Comparison of ENCODE assay signal across 25 cellular contexts in the genomic region with DNA sequence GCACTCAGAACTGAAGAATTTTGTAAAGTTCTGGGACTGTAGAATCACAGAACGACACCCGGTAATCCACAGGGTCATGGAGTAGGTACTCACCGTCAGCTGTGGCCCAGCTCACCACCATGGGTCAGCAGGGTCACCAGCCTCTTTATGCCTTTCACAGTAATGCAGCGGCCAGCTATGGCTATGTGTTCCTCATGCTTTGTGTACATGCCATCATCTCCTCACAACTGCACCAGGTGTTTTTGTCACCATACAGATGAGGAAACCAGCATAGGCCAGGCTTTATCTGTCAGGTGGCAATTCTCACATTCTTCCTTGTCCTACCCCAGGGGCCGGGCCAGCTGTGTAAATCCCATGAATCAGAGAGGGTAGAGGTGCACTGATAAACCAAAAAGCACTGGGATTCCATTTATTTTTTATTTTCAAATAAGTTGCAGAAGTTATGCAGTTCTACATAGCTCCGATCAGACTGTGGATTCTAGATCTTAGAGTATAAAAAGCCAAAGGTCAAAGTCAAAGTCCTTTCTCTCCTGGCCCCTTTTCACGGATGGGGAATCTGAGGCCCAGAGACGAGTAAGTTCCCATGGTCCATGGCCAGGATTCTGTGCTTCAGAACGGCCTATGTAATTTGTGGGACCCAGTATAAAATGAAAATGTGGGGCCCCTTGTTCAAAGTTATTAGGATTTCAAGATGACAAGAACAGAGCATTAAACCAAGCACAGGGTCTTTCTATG. TPM values are rescaled to one million over a fixed set of nuclear protein-coding genes. Genes with fewer than 3 reads are reported as not detected.
A peak's percentile ranks its signal among the peaks of the same experiment; 100 is the strongest.
DNase-seq lines count a peak whose midpoint lies in the region; FAIRE-seq and TF ChIP-seq lines count a peak whose summit lies in the region.
"Had no signal": no experiment of that assay in that cellular context is flagged by ENCODE, and none has a peak within 500 bp of the region (broad histone marks: within the 10 kb centered on the region; RNA-seq: fewer than 3 reads in every experiment).

No MANE protein-coding gene starts in this region.

- H3K14ac ChIP-seq in H1 (ENCODE audit: insufficient read length) = no peak overlapping the region
- H3K14ac ChIP-seq in mesenchymal stem cell (ENCODE audit: low read length in 2 of 2) = peak overlapping the region in 1 of 2 experiments; percentile 71

- peak; percentile 45 for DNase-seq in activated CD8-positive, alpha-beta memory T cell treated with anti-CD3 and anti-CD28 coated beads for 24 hours
- DNase-seq in activated CD8-positive, alpha-beta memory T cell treated with anti-CD3 and anti-CD28 coated beads, Interleukin-2, amount 50 U/mL, for 4 hours = no peak
- DNase-seq in H1 (ENCODE audit: low read depth in 1 of 2, low spot score in 2 of 2) = peak in 1 of 2 experiments; percentile 27
- DNase-seq in mesenchymal stem cell = no peak
- peak; percentile 42 for DNase-seq in type B pancreatic cell (ENCODE audit: extremely low spot score, unreplicated experiment)
- no peak for DNase-seq in DMS153 (lab: John Stamatoyannopoulos, UW)
- no peak for DNase-seq in HAP-1 (ENCODE audit: low spot score in 2 of 2)
- no peak for DNase-seq in activated naive CD8-positive, alpha-beta T cell treated with anti-CD3 and anti-CD28 coated beads for 36 hours
- DNase-seq: 8988T; activated CD4-positive, alpha-beta T cell treated with anti-CD3 and anti-CD28 coated beads for 4 hours; DND-41; effector memory CD8-positive, alpha-beta T cell; GOT3; left colon; NCI-H146; NCI-H524; psoas muscle; stimulated activated CD4-positive, alpha-beta T cell treated with anti-CD3 and anti-CD28 coated beads, Interleukin-2, amount 100 ng/mL, for 48 hours; stimulated activated naive CD4-positive, alpha-beta T cell had no signal

- H3K36me3 ChIP-seq in H1 (ENCODE audit: control insufficient read depth in 2 of 4, insufficient read depth in 4 of 4, low read length in 3 of 4) (peaks cover 0 to 8% (median 3%) of the 10 kb centered on the region in 4 experiments; a peak in 3 of 8 replicates), mesenchymal stem cell (ENCODE audit: control insufficient read depth in 1 of 2, insufficient read depth in 2 of 2, low read depth in 1 of 2, low read length in 2 of 2) (peaks cover 30 to 36% of the 10 kb centered on the region in 2 experiments), HAP-1 (replicated peaks) (peaks cover 4% of the 10 kb centered on the region; the same call in 1 of the 2 replicates)

- H3K4ac ChIP-seq in H1 (replicated peaks; ENCODE audit: insufficient read length, low read depth, low read length) = no peak overlapping the region
- H3K4ac ChIP-seq in mesenchymal stem cell (ENCODE audit: low read depth in 1 of 2, low read length in 2 of 2) = peak overlapping the region in 1 of 2 experiments; percentile 60

- no peak overlapping the region for H2BK15ac ChIP-seq in H1 (ENCODE audit: low read length)
- H2BK15ac ChIP-seq in mesenchymal stem cell (ENCODE audit: low read depth, poor library complexity, severe bottlenecking) = no peak overlapping the region

- H3K27me3 ChIP-seq in H1 (replicated peaks in 1 of 4; ENCODE audit: control insufficient read depth in 3 of 4, extremely low read depth in 1 of 4, insufficient read depth in 3 of 4, low read length in 3 of 4) = no peaks in the 10 kb centered on the region; a peak in 1 of 7 replicates
- no peaks in the 10 kb centered on the region for H3K27me3 ChIP-seq in mesenchymal stem cell (ENCODE audit: control insufficient read depth in 1 of 2, insufficient read depth in 1 of 2, low read length in 2 of 2)
- H3K27me3 ChIP-seq in HAP-1 (ENCODE audit: low read depth) = no peaks in the 10 kb centered on the region
- H3K27me3 ChIP-seq: SJSA1 had no signal

- H3K9ac ChIP-seq in H1 (replicated peaks in 1 of 4; ENCODE audit: extremely low read depth in 1 of 4, low read depth in 3 of 4, low read length in 3 of 4) (no peak overlapping the region), mesenchymal stem cell (ENCODE audit: low read length) (no peak overlapping the region)
- H3K9ac ChIP-seq: KMS-11 had no signal

- H3K23ac ChIP-seq in H1 (ENCODE audit: insufficient read length) (no peak overlapping the region), mesenchymal stem cell (ENCODE audit: low read length in 2 of 2) (no peak overlapping the region)

- H3K56ac ChIP-seq in H1 (replicated peaks; ENCODE audit: insufficient read length, low read depth, low read length) = no peak overlapping the region

- CTCF ChIA-PET in H1 (lab: Charles Lee; ENCODE audit: partially characterized antibody) = interaction anchor here (0.8 to 7.8 kb wide), 11 partner anchors 9 to 239 kb away, joined by 3 to 88 read pairs (median 7); no protein-coding TSS in a partner anchor

- TF ChIP-seq EP300 in H1 (IDR thresholded peaks at IDR 0.05; ENCODE audit: borderline replicate concordance in 1 of 2, low read depth in 2 of 2, low read length in 2 of 2) = no peak

- no peak overlapping the region for H4K5ac ChIP-seq in H1 (ENCODE audit: insufficient read length, low read depth, low read length)

- H2AK5ac ChIP-seq in H1 (ENCODE audit: low read depth, low read length) (no peak overlapping the region), mesenchymal stem cell (ENCODE audit: low read length, severe bottlenecking) (no peak overlapping the region)

- H3K18ac ChIP-seq in H1 (ENCODE audit: extremely low read depth, low read length) = no peak overlapping the region
- H3K18ac ChIP-seq in mesenchymal stem cell (ENCODE audit: low read depth in 1 of 2, low read length in 2 of 2) = peak overlapping the region in 1 of 2 experiments; percentile 94

- H3K9me3 ChIP-seq in H1 (ENCODE audit: insufficient read depth in 2 of 2, low read depth in 1 of 2, low read length in 1 of 2) = no peaks in the 10 kb centered on the region
- no peaks in the 10 kb centered on the region for H3K9me3 ChIP-seq in mesenchymal stem cell (ENCODE audit: control insufficient read depth, low read length)
- H3K9me3 ChIP-seq in HAP-1 = no peaks in the 10 kb centered on the region
- H3K9me3 ChIP-seq: psoas muscle, SJSA1 had no signal

- TF ChIP-seq RAD21 in H1 (IDR thresholded peaks at IDR 0.05 in 1 of 2, conservative IDR thresholded peaks at IDR 0.05 in 1 of 2; ENCODE audit: low read depth in 2 of 2, low read length in 2 of 2) = no peak

- no peak overlapping the region for H3K27ac Mint-ChIP-seq in type B pancreatic cell
- H3K27ac Mint-ChIP-seq in activated naive CD8-positive, alpha-beta T cell treated with anti-CD3 and anti-CD28 coated beads for 36 hours = no peak overlapping the region
- H3K27ac Mint-ChIP-seq: effector memory CD8-positive, alpha-beta T cell had no signal

- peaks cover 8% of the 10 kb centered on the region for H3K36me3 Mint-ChIP-seq in type B pancreatic cell
- no peaks in the 10 kb centered on the region for H3K36me3 Mint-ChIP-seq in activated naive CD8-positive, alpha-beta T cell treated with anti-CD3 and anti-CD28 coated beads for 36 hours

- H2BK5ac ChIP-seq in H1 (ENCODE audit: low read depth, low read length) (no peak overlapping the region), mesenchymal stem cell (ENCODE audit: low read depth, low read length, poor library complexity, severe bottlenecking) (no peak overlapping the region)

- FAIRE-seq in H1 (lab: Jason Lieb, UNC) = no peak
- FAIRE-seq: GM12892, RCC 7860 had no signal

- H4K91ac ChIP-seq in H1 (replicated peaks; ENCODE audit: insufficient read length, low read length) = no peak overlapping the region
- H4K91ac ChIP-seq in mesenchymal stem cell (ENCODE audit: low read length) = peak overlapping the region; percentile 4

- H2BK120ac ChIP-seq in H1 (replicated peaks; ENCODE audit: low read depth, low read length) = no peak overlapping the region
- H2BK120ac ChIP-seq in mesenchymal stem cell (ENCODE audit: low read depth, low read length) = peak overlapping the region; percentile 35

- no peak for TF ChIP-seq POLR2A in H1 (IDR thresholded peaks at IDR 0.05; ENCODE audit: control extremely low read depth in 1 of 2, low read depth in 2 of 2, low read length in 2 of 2)

- H3K27ac ChIP-seq in H1 (ENCODE audit: low read depth, low read length) (no peak overlapping the region), mesenchymal stem cell (ENCODE audit: low read length, poor library complexity, severe bottlenecking) (no peak overlapping the region)
- H3K27ac ChIP-seq: KMS-11, psoas muscle, SJSA1 had no signal

- H4K8ac ChIP-seq in H1 (ENCODE audit: extremely low read depth, insufficient read depth, low read length) (no peak overlapping the region), mesenchymal stem cell (ENCODE audit: low read length) (no peak overlapping the region)

- H2AFZ ChIP-seq in H1 (ENCODE audit: low read length) (no peak overlapping the region), mesenchymal stem cell (ENCODE audit: low read depth, low read length) (no peak overlapping the region)

- H3K79me1 ChIP-seq in H1 (ENCODE audit: low read depth, low read length) (0 out of 2 replicates have a peak, but pooled peaks cover 3% of the 10 kb centered on the region), mesenchymal stem cell (replicated peaks; ENCODE audit: low read length, poor library complexity, severe bottlenecking) (peaks cover 37% of the 10 kb centered on the region)

- no peak overlapping the region for H3K4me3 Mint-ChIP-seq in type B pancreatic cell
- H3K4me3 Mint-ChIP-seq in activated naive CD8-positive, alpha-beta T cell treated with anti-CD3 and anti-CD28 coated beads for 36 hours = no peak overlapping the region
- H3K4me3 Mint-ChIP-seq: brain, neural crest cell had no signal

- no peak for TF ChIP-seq CTCF in H1 (IDR thresholded peaks at IDR 0.05; ENCODE audit: control extremely low read depth in 1 of 3, insufficient read depth in 1 of 3, low read depth in 1 of 3, low read length in 3 of 3)
- no peak for TF ChIP-seq CTCF in type B pancreatic cell (conservative IDR thresholded peaks at IDR 0.05)

- H3K23me2 ChIP-seq in H1 (ENCODE audit: low read depth, low read length) = peaks cover 2% of the 10 kb centered on the region; the same call in 1 of the 2 replicates

- H3K79me2 ChIP-seq in H1 (ENCODE audit: control insufficient read depth in 1 of 2, insufficient read depth in 2 of 2, low read length in 2 of 2) = peaks cover 0 to 2% of the 10 kb centered on the region in 2 experiments; a peak in 1 of 4 replicates

- H2BK12ac ChIP-seq in H1 (ENCODE audit: low read depth, low read length) (peak overlapping the region; percentile 33; the same call in 1 of the 2 replicates), mesenchymal stem cell (ENCODE audit: low read length in 2 of 2) (peak overlapping the region in 1 of 2 experiments; percentile 96)

- H4K20me1 ChIP-seq in H1 (replicated peaks in 1 of 2; ENCODE audit: control insufficient read depth in 1 of 2, insufficient read depth in 2 of 2, low read length in 2 of 2) = peaks cover 2 to 8% of the 10 kb centered on the region in 2 experiments

- 88% methylated on average over 9 of the region's 9 CpGs; no CpG with 5 or more reads in 1 of the 2 experiments for WGBS in H1 (ENCODE audit: extremely low coverage in 1 of 2, insufficient coverage in 1 of 2, insufficient read length in 1 of 2, insufficient replicate concordance in 2 of 2, low coverage in 1 of 2, low lambda C conversion rate in 2 of 2, missing lambda C conversion rate in 1 of 2), 2 experiments
- WGBS in mesenchymal stem cell = 90% methylated on average over 8 of the region's 9 CpGs

- in situ Hi-C loops in HAP-1 (cut with MboI; ENCODE audit: low sequenced_read_pairs) = loop anchor here (10.0 kb wide), 1 partner anchor 114 kb away; no protein-coding TSS in a partner anchor

- peaks cover 5% of the 10 kb centered on the region for H3K27me3 Mint-ChIP-seq in type B pancreatic cell
- H3K27me3 Mint-ChIP-seq in activated naive CD8-positive, alpha-beta T cell treated with anti-CD3 and anti-CD28 coated beads for 36 hours = peaks cover 8% of the 10 kb centered on the region
- H3K27me3 Mint-ChIP-seq: brain had no signal

- no peak overlapping the region for H2BK20ac ChIP-seq in H1 (ENCODE audit: low read length)

- H3K4me1 ChIP-seq in H1 (replicated peaks in 1 of 4; ENCODE audit: control insufficient read depth in 3 of 4, insufficient read depth in 4 of 4, low read length in 3 of 4) (peaks cover 2 to 13% (median 5%) of the 10 kb centered on the region in 4 experiments; a peak in 6 of 7 replicates), mesenchymal stem cell (ENCODE audit: control insufficient read depth, insufficient read depth, low read depth, low read length) (peaks cover 19% of the 10 kb centered on the region), HAP-1 (peaks cover 8% of the 10 kb centered on the region)
- H3K4me1 ChIP-seq: psoas muscle had no signal

- H3K4me3 ChIP-seq in H1 (ENCODE audit: extremely low read depth in 1 of 4, insufficient read depth in 2 of 4, low read depth in 3 of 4, low read length in 4 of 4) (no peak overlapping the region), mesenchymal stem cell (ENCODE audit: insufficient read depth in 1 of 2, low read depth in 1 of 2, low read length in 2 of 2) (no peak overlapping the region), HAP-1 (no peak overlapping the region)
- H3K4me3 ChIP-seq: psoas muscle, SJSA1 had no signal

- peaks cover 16% of the 10 kb centered on the region for H3K4me1 Mint-ChIP-seq in type B pancreatic cell (ENCODE audit: unreplicated experiment)
- peaks cover 21% of the 10 kb centered on the region for H3K4me1 Mint-ChIP-seq in activated naive CD8-positive, alpha-beta T cell treated with anti-CD3 and anti-CD28 coated beads for 36 hours

- POLR2A ChIA-PET in H1 (lab: Charles Lee; ENCODE audit: partially characterized antibody) = no interaction called here

- no peak overlapping the region for H3K4me2 ChIP-seq in H1 (ENCODE audit: insufficient read depth in 1 of 2, low read depth in 2 of 2, low read length in 2 of 2)
- no peak overlapping the region for H3K4me2 ChIP-seq in mesenchymal stem cell (ENCODE audit: low read length, poor library complexity, severe bottlenecking)
- H3K4me2 ChIP-seq: KMS-11 had no signal

- H3K9me3 Mint-ChIP-seq in type B pancreatic cell = no peaks in the 10 kb centered on the region
- no peaks in the 10 kb centered on the region for H3K9me3 Mint-ChIP-seq in activated naive CD8-positive, alpha-beta T cell treated with anti-CD3 and anti-CD28 coated beads for 36 hours
- H3K9me3 Mint-ChIP-seq: brain; effector memory CD8-positive, alpha-beta T cell; neural crest cell had no signal

RNA-seq across cellular contexts. Expression of gene TSKU, which starts 17.5 kb away (rescaled TPM):
- total RNA-seq in H1 (2021; fragmentation: NEBNext Ultra II Directional; extraction: Animal tissue kit (Norgen Biotek cat#: 25700)) = 22.8 TPM in 2 replicates
- 28.4 and 40.7 TPM in 2 replicates for polyA plus RNA-seq in H1 (2011; rRNA removed)
- polyA plus RNA-seq in H1 (2011; cell fraction: cytosol; rRNA removed) = 18.1 TPM
- 34.2 TPM for polyA plus RNA-seq in H1 (2011; cell fraction: nucleus; rRNA removed)
- polyA plus RNA-seq in H1 (2012, experiment 1 of 2) = 15.8 to 27.1 TPM (median 20.7 TPM) in 4 replicates
- polyA plus RNA-seq in H1 (2012, experiment 2 of 2) = 22.0 TPM
- 21.4 TPM for polyA plus RNA-seq in H1 (2013, experiment 1 of 2)
- 23.8 TPM for polyA plus RNA-seq in H1 (2013, experiment 2 of 2)
- polyA minus RNA-seq in H1 (2011; rRNA and poly(A)+ RNA removed) = 21.7 and 33.3 TPM in 2 replicates
- polyA minus RNA-seq in H1 (2011; cell fraction: cytosol; rRNA and poly(A)+ RNA removed) = 17.2 TPM
- polyA minus RNA-seq in H1 (2011; cell fraction: nucleus; rRNA and poly(A)+ RNA removed) = 27.5 TPM
- 47.5 TPM for polyA plus RNA-seq in mesenchymal stem cell (2013, experiment 1 of 2)
- polyA plus RNA-seq in mesenchymal stem cell (2013, experiment 2 of 2) = 48.4 TPM
- 32.8 and 36.7 TPM in 2 replicates for total RNA-seq in type B pancreatic cell (ENCODE audit: low replicate concordance)
- total RNA-seq in activated naive CD8-positive, alpha-beta T cell treated with anti-CD3 and anti-CD28 coated beads for 36 hours = 1 to 10 TPM; 2.7 to 3.7 TPM

Comparison
In these comparisons a context has a peak if more than half of its experiments do, and no peak if none do; other contexts are left out.
1. DNase-seq: peak in activated CD8-positive, alpha-beta memory T cell treated with anti-CD3 and anti-CD28 coated beads for 24 hours (single experiment) and type B pancreatic cell (single experiment); none in activated CD8-positive, alpha-beta memory T cell treated with anti-CD3 and anti-CD28 coated beads, Interleukin-2, amount 50 U/mL, for 4 hours (single experiment), mesenchymal stem cell (single experiment), DMS153 (single experiment), HAP-1 (0 of 2) and activated naive CD8-positive, alpha-beta T cell treated with anti-CD3 and anti-CD28 coated beads for 36 hours (single experiment).